8 cellular contexts compared by ENCODE assay signal in genomic region chr9:124258765-124259272, GRCh38. TPM values are rescaled to one million over a fixed set of nuclear protein-coding genes. Genes with fewer than 3 reads are reported as not detected.
A peak's percentile ranks its signal among the peaks of the same experiment; 100 is the strongest.
DNase-seq lines count a peak whose midpoint lies in the region; ATAC-seq, FAIRE-seq and TF ChIP-seq lines count a peak whose summit lies in the region.

No MANE protein-coding gene starts in this region.

- FAIRE-seq in astrocyte (lab: Jason Lieb, UNC): no peak

- H3K4me2 ChIP-seq in astrocyte (ENCODE audit: low read length): peak overlapping the region; percentile 96

- peak overlapping the region; percentile 95 for H3K9ac ChIP-seq in astrocyte (ENCODE audit: low read length)

- H3K4me3 Mint-ChIP-seq in activated naive CD4-positive, alpha-beta T cell treated with anti-CD3 and anti-CD28 coated beads for 36 hours: peak overlapping the region; percentile 80
- peak overlapping the region; percentile 93 for H3K4me3 Mint-ChIP-seq in astrocyte (ENCODE audit: unreplicated experiment)

- H3K27ac ChIP-seq in astrocyte (ENCODE audit: low read depth, low read length) (peak overlapping the region; percentile 97), testis (peak overlapping the region; percentile 61 to 82)

- H3K27me3 Mint-ChIP-seq in activated naive CD4-positive, alpha-beta T cell treated with anti-CD3 and anti-CD28 coated beads for 36 hours (ENCODE audit: low read depth): peaks cover 55% of the 10 kb centered on the region
- no peaks in the 10 kb centered on the region for H3K27me3 Mint-ChIP-seq in astrocyte (ENCODE audit: low read depth, unreplicated experiment)

- peaks cover 2% of the 10 kb centered on the region for H3K36me3 Mint-ChIP-seq in activated naive CD4-positive, alpha-beta T cell treated with anti-CD3 and anti-CD28 coated beads for 36 hours (ENCODE audit: low read depth)
- peaks cover 15 to 16% of the 10 kb centered on the region in 2 donors for H3K36me3 Mint-ChIP-seq in activated naive CD4-positive, alpha-beta T cell treated with anti-CD3 and anti-CD28 coated beads, Interleukin-2, amount 50 U/mL, for 72 hours
- peaks cover 2% of the 10 kb centered on the region for H3K36me3 Mint-ChIP-seq in astrocyte (ENCODE audit: low read depth, unreplicated experiment)

- no peaks in the 10 kb centered on the region for H3K27me3 ChIP-seq in astrocyte (ENCODE audit: insufficient read depth, low read length)
- no peaks in the 10 kb centered on the region for H3K27me3 ChIP-seq in testis

- CTCF ChIA-PET in activated naive CD4-positive, alpha-beta T cell treated with anti-CD3 and anti-CD28 coated beads for 36 hours (lab: Charles Lee): no interaction called here

- H3K9me3 ChIP-seq in astrocyte (ENCODE audit: insufficient read depth, low read depth, low read length) (no peaks in the 10 kb centered on the region), testis (no peaks in the 10 kb centered on the region)

- no peak overlapping the region for H2AFZ ChIP-seq in astrocyte (ENCODE audit: low read depth, low read length)

- ATAC-seq in activated naive CD4-positive, alpha-beta T cell treated with anti-CD3 and anti-CD28 coated beads, Interleukin-2, amount 50 U/mL, for 72 hours: no peak
- ATAC-seq in left colon (peak; percentile 45), GM18873 (IDR thresholded peaks at IDR 0.05; ENCODE audit: low FRiP score, unreplicated experiment) (no peak)

- no peak for TF ChIP-seq POLR2A in testis (IDR thresholded peaks at IDR 0.05)

- no peak for DNase-seq in activated naive CD4-positive, alpha-beta T cell treated with anti-CD3 and anti-CD28 coated beads for 36 hours
- no peak for DNase-seq in activated naive CD4-positive, alpha-beta T cell treated with anti-CD3 and anti-CD28 coated beads, Interleukin-2, amount 50 U/mL, for 72 hours (ENCODE audit: low spot score in 2 of 2)
- DNase-seq in astrocyte (ENCODE audit: low read depth) (no peak), left colon (peak in 1 of 2 donors; percentile 48), testis (no peak), HK-2 (ENCODE audit: unreplicated experiment) (no peak)
- no peak for DNase-seq in stimulated activated CD4-positive, alpha-beta T cell treated with anti-CD3 and anti-CD28 coated beads, Interleukin-4, amount 100 ng/mL, for 1 hour

- H3K4me1 ChIP-seq in astrocyte (ENCODE audit: insufficient read depth, low read length) (peaks cover 62% of the 10 kb centered on the region), testis (peaks cover 24% of the 10 kb centered on the region)

- WGBS in testis, 2 donors: 11 to 24% methylated on average over 10 to 11 of the region's 11 CpGs

- no peak overlapping the region for H3K27ac Mint-ChIP-seq in activated naive CD4-positive, alpha-beta T cell treated with anti-CD3 and anti-CD28 coated beads for 36 hours
- peak overlapping the region in 1 of 2 donors; percentile 44 for H3K27ac Mint-ChIP-seq in activated naive CD4-positive, alpha-beta T cell treated with anti-CD3 and anti-CD28 coated beads, Interleukin-2, amount 50 U/mL, for 72 hours
- peak overlapping the region; percentile 99 for H3K27ac Mint-ChIP-seq in astrocyte (ENCODE audit: unreplicated experiment)

- peaks cover 2% of the 10 kb centered on the region for H3K36me3 ChIP-seq in astrocyte (ENCODE audit: insufficient read depth, low read length)
- no peaks in the 10 kb centered on the region for H3K36me3 ChIP-seq in testis (ENCODE audit: low read depth, missing control alignments)

- intact Hi-C loops in activated naive CD4-positive, alpha-beta T cell treated with anti-CD3 and anti-CD28 coated beads for 36 hours (cut with micrococcal nuclease): no loop called here
- intact Hi-C loops in left colon (cut with DNase I, micrococcal nuclease) (no loop called here), testis (cut with DNase I; ENCODE audit: low total_unique reads) (no loop called here)

- H3K9me3 Mint-ChIP-seq in activated naive CD4-positive, alpha-beta T cell treated with anti-CD3 and anti-CD28 coated beads for 36 hours: no peaks in the 10 kb centered on the region
- H3K9me3 Mint-ChIP-seq in activated naive CD4-positive, alpha-beta T cell treated with anti-CD3 and anti-CD28 coated beads, Interleukin-2, amount 50 U/mL, for 72 hours: no peaks in the 10 kb centered on the region
- no peaks in the 10 kb centered on the region for H3K9me3 Mint-ChIP-seq in astrocyte (ENCODE audit: unreplicated experiment)

- peaks cover 34% of the 10 kb centered on the region for H4K20me1 ChIP-seq in astrocyte (ENCODE audit: insufficient read depth, low read length)

- peaks cover 23% of the 10 kb centered on the region for H3K4me1 Mint-ChIP-seq in activated naive CD4-positive, alpha-beta T cell treated with anti-CD3 and anti-CD28 coated beads for 36 hours (ENCODE audit: low read depth)
- H3K4me1 Mint-ChIP-seq in astrocyte (ENCODE audit: low read depth, unreplicated experiment): peaks cover 46% of the 10 kb centered on the region

- peaks cover 60% of the 10 kb centered on the region for H3K79me2 ChIP-seq in astrocyte (ENCODE audit: insufficient read depth, low read length)

- no peak for TF ChIP-seq CTCF in astrocyte (IDR thresholded peaks at IDR 0.05; ENCODE audit: insufficient read depth, low read depth, low read length)
- TF ChIP-seq CTCF in testis (IDR thresholded peaks at IDR 0.05): no peak

- peak overlapping the region; percentile 90 for H3K4me3 ChIP-seq in astrocyte (ENCODE audit: insufficient read depth, low read depth, low read length)
- H3K4me3 ChIP-seq in testis: peak overlapping the region; percentile 57 to 71

RNA-seq across cellular contexts. Expression of gene NEK6, which starts 1.1 kb away (rescaled TPM):
- 1 to 10 TPM in 1 of 2 experiments, under 1 TPM in 1; 0.89 to 1.5 TPM for total RNA-seq in activated naive CD4-positive, alpha-beta T cell treated with anti-CD3 and anti-CD28 coated beads for 36 hours
- total RNA-seq in activated naive CD4-positive, alpha-beta T cell treated with anti-CD3 and anti-CD28 coated beads, Interleukin-2, amount 50 U/mL, for 72 hours: 1 to 10 TPM; 3.1 to 5.4 TPM
- 55.7 and 76.8 TPM in 2 replicates for total RNA-seq in astrocyte
- total RNA-seq in left colon: 10 to 100 TPM; 50.7 to 77.7 TPM
- 10 to 100 TPM; 11.5 to 21.4 TPM for total RNA-seq in testis
- 21.5 TPM for polyA plus RNA-seq in testis (ENCODE audit: insufficient read depth, low read depth, low replicate concordance)
